Comparison of ENCODE assay signal across 13 cellular contexts in the genomic region with DNA sequence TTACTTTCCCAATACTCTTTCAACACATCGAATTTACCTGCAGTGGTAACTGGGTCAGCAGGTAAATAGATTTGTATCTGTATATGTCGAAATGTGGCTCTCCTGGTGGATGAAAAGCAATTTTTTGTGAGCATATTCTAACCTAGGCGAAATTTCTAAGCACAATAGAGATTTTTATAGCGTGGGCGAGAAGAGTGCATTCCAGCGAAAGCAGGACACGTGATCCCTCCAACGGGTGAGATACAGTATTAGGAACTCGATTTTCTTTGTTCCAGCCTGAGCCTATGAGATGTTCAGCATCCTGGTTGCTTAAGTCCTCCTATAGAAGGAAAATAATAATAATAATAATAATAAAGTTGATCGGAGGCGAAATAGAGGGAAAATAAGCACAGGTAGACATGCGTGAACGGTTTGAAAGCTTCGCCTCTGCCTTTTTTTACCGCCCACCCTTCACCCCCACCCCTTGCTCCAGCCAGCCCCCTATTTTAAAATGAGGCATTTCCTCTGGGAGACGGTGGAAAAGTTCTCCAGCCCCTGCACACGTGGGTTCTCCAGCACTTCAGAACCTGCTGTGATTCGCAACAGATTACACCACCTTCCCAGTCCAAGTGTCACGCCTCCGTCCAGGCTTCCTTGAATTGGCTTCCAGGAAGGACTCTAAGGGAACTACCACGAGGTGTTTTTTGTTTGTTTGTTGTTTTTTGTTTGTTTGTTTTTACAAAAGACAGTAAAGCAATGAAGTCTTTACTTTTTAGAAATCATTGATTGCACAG. TPM values are rescaled to one million over a fixed set of nuclear protein-coding genes. Genes with fewer than 3 reads are reported as not detected.
A peak's percentile ranks its signal among the peaks of the same experiment; 100 is the strongest.
DNase-seq lines count a peak whose midpoint lies in the region; ATAC-seq and TF ChIP-seq lines count a peak whose summit lies in the region.
"Had no signal": no experiment of that assay in that cellular context is flagged by ENCODE, and none has a peak within 500 bp of the region (broad histone marks: within the 10 kb centered on the region; RNA-seq: fewer than 3 reads in every experiment).

No MANE protein-coding gene starts in this region.

- no peaks in the 10 kb centered on the region for H3K4me1 Mint-ChIP-seq in Caco-2 (ENCODE audit: low read depth, unreplicated experiment)
- peaks cover 11% of the 10 kb centered on the region for H3K4me1 Mint-ChIP-seq in glutamatergic neuron (ENCODE audit: low read depth, unreplicated experiment)
- H3K4me1 Mint-ChIP-seq: natural killer cell had no signal

- TF ChIP-seq CTCF in Caco-2 (IDR thresholded peaks at IDR 0.05; ENCODE audit: insufficient read depth in 1 of 2, low read depth in 1 of 2, low read length in 1 of 2, severe bottlenecking in 1 of 2, unreplicated experiment in 1 of 2) (no peak), glutamatergic neuron (IDR thresholded peaks at IDR 0.05; ENCODE audit: partially characterized antibody, unreplicated experiment) (no peak), osteoblast (IDR thresholded peaks at IDR 0.05; ENCODE audit: extremely low read depth, low read depth, low read length) (no peak), RWPE1 (conservative IDR thresholded peaks at IDR 0.05; ENCODE audit: low read depth) (no peak)

- POLR2A ChIA-PET in Caco-2 (lab: Charles Lee): no interaction called here
- POLR2A ChIA-PET in RWPE1 (lab: Yijun Ruan, JAX; ENCODE audit: low non-redundant PET): no interaction called here

- H3K27me3 ChIP-seq in Caco-2 (replicated peaks; ENCODE audit: control insufficient read depth, insufficient read depth, low read length) (no peaks in the 10 kb centered on the region), osteoblast (ENCODE audit: insufficient read depth, low read length) (peaks cover 32% of the 10 kb centered on the region)
- H3K27me3 ChIP-seq: uterus had no signal

- no peak overlapping the region for H3K4me2 ChIP-seq in osteoblast (ENCODE audit: insufficient read depth, low read length)

- H2AFZ ChIP-seq in osteoblast (ENCODE audit: low read length): no peak overlapping the region

- H3K4me3 ChIP-seq in Caco-2 (ENCODE audit: low read depth, low read length): no peak overlapping the region
- H3K4me3 ChIP-seq in osteoblast (ENCODE audit: insufficient read depth, low read length): no peak overlapping the region
- H3K4me3 ChIP-seq: uterus had no signal

- BruUV-seq in Caco-2 (replicated peaks; lab: Mats Ljungman, UMichigan): no TSS peak

- CTCF ChIA-PET in Caco-2 (lab: Charles Lee): no interaction called here
- CTCF ChIA-PET in RWPE1 (lab: Yijun Ruan, JAX): no interaction called here

- no peak overlapping the region for H3K27ac Mint-ChIP-seq in Caco-2 (ENCODE audit: unreplicated experiment)
- no peak overlapping the region for H3K27ac Mint-ChIP-seq in glutamatergic neuron (ENCODE audit: unreplicated experiment)
- H3K27ac Mint-ChIP-seq: natural killer cell had no signal

- no peak for DNase-seq in Caco-2
- peak; percentile 52 for DNase-seq in NCI-H748 (lab: John Stamatoyannopoulos, UW; ENCODE audit: unreplicated experiment)
- DNase-seq in glutamatergic neuron: no peak
- DNase-seq in osteoblast (ENCODE audit: insufficient read length, low spot score, missing footprints): peak; percentile 62
- DNase-seq in germinal center (ENCODE audit: low spot score): no peak
- DNase-seq in T-helper 1 cell: no peak
- DNase-seq in RWPE1 (ENCODE audit: low spot score): no peak
- DNase-seq: BE2C, foreskin keratinocyte, natural killer cell, PC-3, uterus had no signal

- no peaks in the 10 kb centered on the region for H3K36me3 ChIP-seq in Caco-2 (ENCODE audit: control insufficient read depth, insufficient read depth, low read length)
- no peaks in the 10 kb centered on the region for H3K36me3 ChIP-seq in osteoblast (ENCODE audit: insufficient read depth, low read length)
- H3K36me3 ChIP-seq: BE2C, uterus had no signal

- H3K36me3 Mint-ChIP-seq in Caco-2 (ENCODE audit: insufficient read depth, unreplicated experiment) (peaks cover 7% of the 10 kb centered on the region), glutamatergic neuron (ENCODE audit: unreplicated experiment) (no peaks in the 10 kb centered on the region)

- H3K79me2 ChIP-seq in osteoblast (ENCODE audit: insufficient read depth, low read length): no peaks in the 10 kb centered on the region

- intact Hi-C loops in Caco-2 (cut with micrococcal nuclease; ENCODE audit: unreplicated experiment): loop anchor here (5.0 kb wide), 2 partner anchors 73 to 143 kb away; no protein-coding TSS in a partner anchor

- no peaks in the 10 kb centered on the region for H4K20me1 ChIP-seq in osteoblast (ENCODE audit: insufficient read depth, low read length)

- ATAC-seq in GM19467 (IDR thresholded peaks at IDR 0.05; ENCODE audit: unreplicated experiment): no peak
- ATAC-seq: foreskin keratinocyte, natural killer cell, PC-3 had no signal

- H3K9me3 ChIP-seq in Caco-2 (no peaks in the 10 kb centered on the region), osteoblast (ENCODE audit: low read depth, low read length) (no peaks in the 10 kb centered on the region)
- H3K9me3 ChIP-seq: BE2C, uterus had no signal

- no peaks in the 10 kb centered on the region for H3K27me3 Mint-ChIP-seq in Caco-2 (ENCODE audit: insufficient read depth, unreplicated experiment)
- peaks cover 23% of the 10 kb centered on the region for H3K27me3 Mint-ChIP-seq in glutamatergic neuron (ENCODE audit: unreplicated experiment)

- H3K4me1 ChIP-seq in Caco-2 (0 out of 2 replicates have a peak, but pooled peaks cover 3% of the 10 kb centered on the region), osteoblast (ENCODE audit: insufficient read depth, low read length) (peaks cover 4% of the 10 kb centered on the region)
- H3K4me1 ChIP-seq: BE2C, foreskin keratinocyte had no signal

- H3K27ac ChIP-seq in osteoblast (ENCODE audit: low read depth, low read length) (no peak overlapping the region), RWPE1 (no peak overlapping the region)
- H3K27ac ChIP-seq: foreskin keratinocyte, uterus had no signal

- no peaks in the 10 kb centered on the region for H3K9me3 Mint-ChIP-seq in Caco-2 (ENCODE audit: unreplicated experiment)
- peaks cover 13% of the 10 kb centered on the region for H3K9me3 Mint-ChIP-seq in glutamatergic neuron (ENCODE audit: unreplicated experiment)

- H3K4me3 Mint-ChIP-seq in Caco-2 (ENCODE audit: unreplicated experiment) (peak overlapping the region; percentile 97), glutamatergic neuron (ENCODE audit: unreplicated experiment) (peak overlapping the region; percentile 99)
- H3K4me3 Mint-ChIP-seq: natural killer cell had no signal

RNA-seq across cellular contexts. Expression of gene LRRC7, which starts 2.4 kb away (rescaled TPM):
- 8.5 and 10.6 TPM in 2 replicates for total RNA-seq in Caco-2 (2022)
- 19.1 TPM for total RNA-seq in glutamatergic neuron (ENCODE audit: unreplicated experiment)
- total RNA-seq in osteoblast: under 0.01 TPM in 1 of 2 replicates, not detected in the other
- total RNA-seq: natural killer cell had no signal

Comparison
In these comparisons a context has a peak if more than half of its experiments do, and no peak if none do; other contexts are left out.
1. DNase-seq: peak in NCI-H748 (single experiment) and osteoblast (single experiment); none in Caco-2 (0 of 2), glutamatergic neuron (single experiment), germinal center (single experiment), T-helper 1 cell (0 of 5) and RWPE1 (single experiment).